ENCODE assay signal across 1 cellular context in the genomic region with DNA sequence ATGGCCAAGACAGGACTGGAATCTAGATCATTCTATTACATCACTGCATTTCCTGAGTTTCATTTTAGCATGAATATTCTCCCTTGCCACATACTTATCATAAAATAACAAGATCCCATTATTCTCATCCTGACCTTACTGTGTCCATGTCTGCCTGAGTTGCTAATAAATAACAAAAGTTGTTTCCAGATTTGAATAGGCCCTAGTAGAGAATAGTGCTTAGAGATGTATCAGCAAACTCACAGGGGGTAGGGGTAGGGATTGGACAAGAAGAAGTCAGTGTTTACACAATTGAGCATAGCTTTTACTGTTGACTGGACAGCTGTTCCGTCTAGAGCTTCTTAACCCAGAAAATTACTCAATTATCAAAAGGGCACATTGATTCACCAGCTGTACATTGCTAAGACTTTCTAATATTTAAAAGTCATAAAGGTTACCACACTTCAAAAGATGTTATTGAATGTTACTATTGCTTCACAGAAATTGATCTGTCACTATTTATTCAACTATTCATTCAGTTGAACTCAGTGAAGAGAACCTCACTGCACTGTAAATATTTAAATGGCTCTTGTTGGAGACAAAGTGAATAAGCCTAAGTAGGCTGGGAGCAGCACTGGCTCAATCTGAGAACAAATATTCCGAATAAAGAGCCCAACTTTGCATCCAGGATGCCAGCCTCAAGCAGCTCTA.
TF ChIP-seq lines count a peak whose summit lies in the region.

No MANE protein-coding gene starts in this region.

TF ChIP-seq in HepG2, 621 proteins besides CTCF, POLR2A, EP300 and RAD21 (continued from another document and continues in another):
- TF ChIP-seq, protein P1, sequence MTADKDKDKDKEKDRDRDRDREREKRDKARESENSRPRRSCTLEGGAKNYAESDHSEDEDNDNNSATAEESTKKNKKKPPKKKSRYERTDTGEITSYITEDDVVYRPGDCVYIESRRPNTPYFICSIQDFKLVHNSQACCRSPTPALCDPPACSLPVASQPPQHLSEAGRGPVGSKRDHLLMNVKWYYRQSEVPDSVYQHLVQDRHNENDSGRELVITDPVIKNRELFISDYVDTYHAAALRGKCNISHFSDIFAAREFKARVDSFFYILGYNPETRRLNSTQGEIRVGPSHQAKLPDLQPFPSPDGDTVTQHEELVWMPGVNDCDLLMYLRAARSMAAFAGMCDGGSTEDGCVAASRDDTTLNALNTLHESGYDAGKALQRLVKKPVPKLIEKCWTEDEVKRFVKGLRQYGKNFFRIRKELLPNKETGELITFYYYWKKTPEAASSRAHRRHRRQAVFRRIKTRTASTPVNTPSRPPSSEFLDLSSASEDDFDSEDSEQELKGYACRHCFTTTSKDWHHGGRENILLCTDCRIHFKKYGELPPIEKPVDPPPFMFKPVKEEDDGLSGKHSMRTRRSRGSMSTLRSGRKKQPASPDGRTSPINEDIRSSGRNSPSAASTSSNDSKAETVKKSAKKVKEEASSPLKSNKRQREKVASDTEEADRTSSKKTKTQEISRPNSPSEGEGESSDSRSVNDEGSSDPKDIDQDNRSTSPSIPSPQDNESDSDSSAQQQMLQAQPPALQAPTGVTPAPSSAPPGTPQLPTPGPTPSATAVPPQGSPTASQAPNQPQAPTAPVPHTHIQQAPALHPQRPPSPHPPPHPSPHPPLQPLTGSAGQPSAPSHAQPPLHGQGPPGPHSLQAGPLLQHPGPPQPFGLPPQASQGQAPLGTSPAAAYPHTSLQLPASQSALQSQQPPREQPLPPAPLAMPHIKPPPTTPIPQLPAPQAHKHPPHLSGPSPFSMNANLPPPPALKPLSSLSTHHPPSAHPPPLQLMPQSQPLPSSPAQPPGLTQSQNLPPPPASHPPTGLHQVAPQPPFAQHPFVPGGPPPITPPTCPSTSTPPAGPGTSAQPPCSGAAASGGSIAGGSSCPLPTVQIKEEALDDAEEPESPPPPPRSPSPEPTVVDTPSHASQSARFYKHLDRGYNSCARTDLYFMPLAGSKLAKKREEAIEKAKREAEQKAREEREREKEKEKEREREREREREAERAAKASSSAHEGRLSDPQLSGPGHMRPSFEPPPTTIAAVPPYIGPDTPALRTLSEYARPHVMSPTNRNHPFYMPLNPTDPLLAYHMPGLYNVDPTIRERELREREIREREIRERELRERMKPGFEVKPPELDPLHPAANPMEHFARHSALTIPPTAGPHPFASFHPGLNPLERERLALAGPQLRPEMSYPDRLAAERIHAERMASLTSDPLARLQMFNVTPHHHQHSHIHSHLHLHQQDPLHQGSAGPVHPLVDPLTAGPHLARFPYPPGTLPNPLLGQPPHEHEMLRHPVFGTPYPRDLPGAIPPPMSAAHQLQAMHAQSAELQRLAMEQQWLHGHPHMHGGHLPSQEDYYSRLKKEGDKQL (CRISPR knock-in tag; IDR thresholded peaks at IDR 0.05; ENCODE audit: low read depth): peak; percentile 96
- TF ChIP-seq ZNF703 (CRISPR knock-in tag; IDR thresholded peaks at IDR 0.05; ENCODE audit: borderline replicate concordance) (peak; percentile 43; the same call in 1 of the 2 replicates), ZNF136 (CRISPR knock-in tag; IDR thresholded peaks at IDR 0.05; ENCODE audit: low read depth) (no peak), ZNF570 (CRISPR knock-in tag; IDR thresholded peaks at IDR 0.05; ENCODE audit: borderline replicate concordance) (0 out of 2 replicates have a peak, but pooled peaks have one; percentile 32), ZBTB3 (CRISPR knock-in tag; IDR thresholded peaks at IDR 0.05; ENCODE audit: borderline replicate concordance, low read depth) (peak; percentile 99), ZNF670 (CRISPR knock-in tag; IDR thresholded peaks at IDR 0.05; ENCODE audit: borderline replicate concordance) (0 out of 2 replicates have a peak, but pooled peaks have one; percentile 49), FOSL1 (CRISPR knock-in tag; IDR thresholded peaks at IDR 0.05; ENCODE audit: borderline replicate concordance) (no peak), WIZ (CRISPR knock-in tag; IDR thresholded peaks at IDR 0.05) (no peak), FOXJ3 (CRISPR knock-in tag; IDR thresholded peaks at IDR 0.05; ENCODE audit: borderline replicate concordance) (peak; percentile 99), TEAD2 (CRISPR knock-in tag; IDR thresholded peaks at IDR 0.05) (no peak), ZNF773 (CRISPR knock-in tag; IDR thresholded peaks at IDR 0.05; ENCODE audit: borderline replicate concordance) (no peak), PHF21A (CRISPR knock-in tag; IDR thresholded peaks at IDR 0.05) (peak; percentile 74), REPIN1 (CRISPR knock-in tag; IDR thresholded peaks at IDR 0.05; ENCODE audit: borderline replicate concordance, low read depth) (no peak), DR1 (CRISPR knock-in tag; IDR thresholded peaks at IDR 0.05) (no peak), GTF2F1 (IDR thresholded peaks at IDR 0.05; ENCODE audit: low read length) (no peak), ERF (CRISPR knock-in tag; IDR thresholded peaks at IDR 0.05) (peak; percentile 45; the same call in 1 of the 2 replicates), PTBP1 (IDR thresholded peaks at IDR 0.05; ENCODE audit: low read depth, low read length, poor library complexity, severe bottlenecking) (no peak)
- TF ChIP-seq, protein P2, sequence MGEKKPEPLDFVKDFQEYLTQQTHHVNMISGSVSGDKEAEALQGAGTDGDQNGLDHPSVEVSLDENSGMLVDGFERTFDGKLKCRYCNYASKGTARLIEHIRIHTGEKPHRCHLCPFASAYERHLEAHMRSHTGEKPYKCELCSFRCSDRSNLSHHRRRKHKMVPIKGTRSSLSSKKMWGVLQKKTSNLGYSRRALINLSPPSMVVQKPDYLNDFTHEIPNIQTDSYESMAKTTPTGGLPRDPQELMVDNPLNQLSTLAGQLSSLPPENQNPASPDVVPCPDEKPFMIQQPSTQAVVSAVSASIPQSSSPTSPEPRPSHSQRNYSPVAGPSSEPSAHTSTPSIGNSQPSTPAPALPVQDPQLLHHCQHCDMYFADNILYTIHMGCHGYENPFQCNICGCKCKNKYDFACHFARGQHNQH (CRISPR knock-in tag; IDR thresholded peaks at IDR 0.05): peak; percentile 41; the same call in 1 of the 2 replicates
- TF ChIP-seq, protein P3, sequence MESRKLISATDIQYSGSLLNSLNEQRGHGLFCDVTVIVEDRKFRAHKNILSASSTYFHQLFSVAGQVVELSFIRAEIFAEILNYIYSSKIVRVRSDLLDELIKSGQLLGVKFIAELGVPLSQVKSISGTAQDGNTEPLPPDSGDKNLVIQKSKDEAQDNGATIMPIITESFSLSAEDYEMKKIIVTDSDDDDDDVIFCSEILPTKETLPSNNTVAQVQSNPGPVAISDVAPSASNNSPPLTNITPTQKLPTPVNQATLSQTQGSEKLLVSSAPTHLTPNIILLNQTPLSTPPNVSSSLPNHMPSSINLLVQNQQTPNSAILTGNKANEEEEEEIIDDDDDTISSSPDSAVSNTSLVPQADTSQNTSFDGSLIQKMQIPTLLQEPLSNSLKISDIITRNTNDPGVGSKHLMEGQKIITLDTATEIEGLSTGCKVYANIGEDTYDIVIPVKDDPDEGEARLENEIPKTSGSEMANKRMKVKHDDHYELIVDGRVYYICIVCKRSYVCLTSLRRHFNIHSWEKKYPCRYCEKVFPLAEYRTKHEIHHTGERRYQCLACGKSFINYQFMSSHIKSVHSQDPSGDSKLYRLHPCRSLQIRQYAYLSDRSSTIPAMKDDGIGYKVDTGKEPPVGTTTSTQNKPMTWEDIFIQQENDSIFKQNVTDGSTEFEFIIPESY (CRISPR knock-in tag; IDR thresholded peaks at IDR 0.05): no peak
- TF ChIP-seq, protein P4, sequence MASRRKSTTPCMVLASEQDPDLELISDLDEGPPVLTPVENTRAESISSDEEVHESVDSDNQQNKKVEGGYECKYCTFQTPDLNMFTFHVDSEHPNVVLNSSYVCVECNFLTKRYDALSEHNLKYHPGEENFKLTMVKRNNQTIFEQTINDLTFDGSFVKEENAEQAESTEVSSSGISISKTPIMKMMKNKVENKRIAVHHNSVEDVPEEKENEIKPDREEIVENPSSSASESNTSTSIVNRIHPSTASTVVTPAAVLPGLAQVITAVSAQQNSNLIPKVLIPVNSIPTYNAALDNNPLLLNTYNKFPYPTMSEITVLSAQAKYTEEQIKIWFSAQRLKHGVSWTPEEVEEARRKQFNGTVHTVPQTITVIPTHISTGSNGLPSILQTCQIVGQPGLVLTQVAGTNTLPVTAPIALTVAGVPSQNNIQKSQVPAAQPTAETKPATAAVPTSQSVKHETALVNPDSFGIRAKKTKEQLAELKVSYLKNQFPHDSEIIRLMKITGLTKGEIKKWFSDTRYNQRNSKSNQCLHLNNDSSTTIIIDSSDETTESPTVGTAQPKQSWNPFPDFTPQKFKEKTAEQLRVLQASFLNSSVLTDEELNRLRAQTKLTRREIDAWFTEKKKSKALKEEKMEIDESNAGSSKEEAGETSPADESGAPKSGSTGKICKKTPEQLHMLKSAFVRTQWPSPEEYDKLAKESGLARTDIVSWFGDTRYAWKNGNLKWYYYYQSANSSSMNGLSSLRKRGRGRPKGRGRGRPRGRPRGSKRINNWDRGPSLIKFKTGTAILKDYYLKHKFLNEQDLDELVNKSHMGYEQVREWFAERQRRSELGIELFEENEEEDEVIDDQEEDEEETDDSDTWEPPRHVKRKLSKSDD (CRISPR knock-in tag; IDR thresholded peaks at IDR 0.05; ENCODE audit: low read depth): no peak
- TF ChIP-seq, protein P5, sequence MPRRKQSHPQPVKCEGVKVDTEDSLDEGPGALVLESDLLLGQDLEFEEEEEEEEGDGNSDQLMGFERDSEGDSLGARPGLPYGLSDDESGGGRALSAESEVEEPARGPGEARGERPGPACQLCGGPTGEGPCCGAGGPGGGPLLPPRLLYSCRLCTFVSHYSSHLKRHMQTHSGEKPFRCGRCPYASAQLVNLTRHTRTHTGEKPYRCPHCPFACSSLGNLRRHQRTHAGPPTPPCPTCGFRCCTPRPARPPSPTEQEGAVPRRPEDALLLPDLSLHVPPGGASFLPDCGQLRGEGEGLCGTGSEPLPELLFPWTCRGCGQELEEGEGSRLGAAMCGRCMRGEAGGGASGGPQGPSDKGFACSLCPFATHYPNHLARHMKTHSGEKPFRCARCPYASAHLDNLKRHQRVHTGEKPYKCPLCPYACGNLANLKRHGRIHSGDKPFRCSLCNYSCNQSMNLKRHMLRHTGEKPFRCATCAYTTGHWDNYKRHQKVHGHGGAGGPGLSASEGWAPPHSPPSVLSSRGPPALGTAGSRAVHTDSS (CRISPR knock-in tag; conservative IDR thresholded peaks at IDR 0.05): no peak
- TF ChIP-seq, protein P6, sequence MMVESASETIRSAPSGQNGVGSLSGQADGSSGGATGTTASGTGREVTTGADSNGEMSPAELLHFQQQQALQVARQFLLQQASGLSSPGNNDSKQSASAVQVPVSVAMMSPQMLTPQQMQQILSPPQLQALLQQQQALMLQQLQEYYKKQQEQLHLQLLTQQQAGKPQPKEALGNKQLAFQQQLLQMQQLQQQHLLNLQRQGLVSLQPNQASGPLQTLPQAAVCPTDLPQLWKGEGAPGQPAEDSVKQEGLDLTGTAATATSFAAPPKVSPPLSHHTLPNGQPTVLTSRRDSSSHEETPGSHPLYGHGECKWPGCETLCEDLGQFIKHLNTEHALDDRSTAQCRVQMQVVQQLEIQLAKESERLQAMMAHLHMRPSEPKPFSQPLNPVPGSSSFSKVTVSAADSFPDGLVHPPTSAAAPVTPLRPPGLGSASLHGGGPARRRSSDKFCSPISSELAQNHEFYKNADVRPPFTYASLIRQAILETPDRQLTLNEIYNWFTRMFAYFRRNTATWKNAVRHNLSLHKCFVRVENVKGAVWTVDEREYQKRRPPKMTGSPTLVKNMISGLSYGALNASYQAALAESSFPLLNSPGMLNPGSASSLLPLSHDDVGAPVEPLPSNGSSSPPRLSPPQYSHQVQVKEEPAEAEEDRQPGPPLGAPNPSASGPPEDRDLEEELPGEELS (CRISPR knock-in tag; IDR thresholded peaks at IDR 0.05): peak; percentile 92
- TF ChIP-seq, protein P7, sequence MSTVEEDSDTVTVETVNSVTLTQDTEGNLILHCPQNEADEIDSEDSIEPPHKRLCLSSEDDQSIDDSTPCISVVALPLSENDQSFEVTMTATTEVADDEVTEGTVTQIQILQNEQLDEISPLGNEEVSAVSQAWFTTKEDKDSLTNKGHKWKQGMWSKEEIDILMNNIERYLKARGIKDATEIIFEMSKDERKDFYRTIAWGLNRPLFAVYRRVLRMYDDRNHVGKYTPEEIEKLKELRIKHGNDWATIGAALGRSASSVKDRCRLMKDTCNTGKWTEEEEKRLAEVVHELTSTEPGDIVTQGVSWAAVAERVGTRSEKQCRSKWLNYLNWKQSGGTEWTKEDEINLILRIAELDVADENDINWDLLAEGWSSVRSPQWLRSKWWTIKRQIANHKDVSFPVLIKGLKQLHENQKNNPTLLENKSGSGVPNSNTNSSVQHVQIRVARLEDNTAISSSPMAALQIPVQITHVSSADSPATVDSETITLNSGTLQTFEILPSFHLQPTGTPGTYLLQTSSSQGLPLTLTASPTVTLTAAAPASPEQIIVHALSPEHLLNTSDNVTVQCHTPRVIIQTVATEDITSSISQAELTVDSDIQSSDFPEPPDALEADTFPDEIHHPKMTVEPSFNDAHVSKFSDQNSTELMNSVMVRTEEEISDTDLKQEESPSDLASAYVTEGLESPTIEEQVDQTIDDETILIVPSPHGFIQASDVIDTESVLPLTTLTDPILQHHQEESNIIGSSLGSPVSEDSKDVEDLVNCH (CRISPR knock-in tag; IDR thresholded peaks at IDR 0.05): no peak
- TF ChIP-seq, protein P8, sequence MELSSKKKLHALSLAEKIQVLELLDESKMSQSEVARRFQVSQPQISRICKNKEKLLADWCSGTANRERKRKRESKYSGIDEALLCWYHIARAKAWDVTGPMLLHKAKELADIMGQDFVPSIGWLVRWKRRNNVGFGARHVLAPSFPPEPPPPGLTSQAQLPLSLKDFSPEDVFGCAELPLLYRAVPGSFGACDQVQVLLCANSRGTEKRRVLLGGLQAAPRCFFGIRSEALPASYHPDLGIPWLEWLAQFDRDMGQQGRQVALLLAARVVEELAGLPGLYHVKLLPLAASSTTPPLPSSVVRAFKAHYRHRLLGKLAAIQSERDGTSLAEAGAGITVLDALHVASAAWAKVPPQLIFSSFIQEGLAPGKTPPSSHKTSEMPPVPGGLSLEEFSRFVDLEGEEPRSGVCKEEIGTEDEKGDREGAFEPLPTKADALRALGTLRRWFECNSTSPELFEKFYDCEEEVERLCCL (CRISPR knock-in tag; IDR thresholded peaks at IDR 0.05; ENCODE audit: borderline replicate concordance): no peak
- TF ChIP-seq, protein P9, sequence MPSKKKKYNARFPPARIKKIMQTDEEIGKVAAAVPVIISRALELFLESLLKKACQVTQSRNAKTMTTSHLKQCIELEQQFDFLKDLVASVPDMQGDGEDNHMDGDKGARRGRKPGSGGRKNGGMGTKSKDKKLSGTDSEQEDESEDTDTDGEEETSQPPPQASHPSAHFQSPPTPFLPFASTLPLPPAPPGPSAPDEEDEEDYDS (CRISPR knock-in tag; IDR thresholded peaks at IDR 0.05): no peak
- TF ChIP-seq, protein P10, sequence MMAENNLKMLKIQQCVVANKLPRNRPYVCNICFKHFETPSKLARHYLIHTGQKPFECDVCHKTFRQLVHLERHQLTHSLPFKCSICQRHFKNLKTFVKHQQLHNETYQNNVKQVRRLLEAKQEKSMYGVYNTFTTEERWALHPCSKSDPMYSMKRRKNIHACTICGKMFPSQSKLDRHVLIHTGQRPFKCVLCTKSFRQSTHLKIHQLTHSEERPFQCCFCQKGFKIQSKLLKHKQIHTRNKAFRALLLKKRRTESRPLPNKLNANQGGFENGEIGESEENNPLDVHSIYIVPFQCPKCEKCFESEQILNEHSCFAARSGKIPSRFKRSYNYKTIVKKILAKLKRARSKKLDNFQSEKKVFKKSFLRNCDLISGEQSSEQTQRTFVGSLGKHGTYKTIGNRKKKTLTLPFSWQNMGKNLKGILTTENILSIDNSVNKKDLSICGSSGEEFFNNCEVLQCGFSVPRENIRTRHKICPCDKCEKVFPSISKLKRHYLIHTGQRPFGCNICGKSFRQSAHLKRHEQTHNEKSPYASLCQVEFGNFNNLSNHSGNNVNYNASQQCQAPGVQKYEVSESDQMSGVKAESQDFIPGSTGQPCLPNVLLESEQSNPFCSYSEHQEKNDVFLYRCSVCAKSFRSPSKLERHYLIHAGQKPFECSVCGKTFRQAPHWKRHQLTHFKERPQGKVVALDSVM (CRISPR knock-in tag; IDR thresholded peaks at IDR 0.05): no peak
- TF ChIP-seq, protein P11, sequence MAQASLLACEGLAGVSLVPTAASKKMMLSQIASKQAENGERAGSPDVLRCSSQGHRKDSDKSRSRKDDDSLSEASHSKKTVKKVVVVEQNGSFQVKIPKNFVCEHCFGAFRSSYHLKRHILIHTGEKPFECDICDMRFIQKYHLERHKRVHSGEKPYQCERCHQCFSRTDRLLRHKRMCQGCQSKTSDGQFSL (CRISPR knock-in tag; IDR thresholded peaks at IDR 0.05): no peak
